In the genomic region with DNA sequence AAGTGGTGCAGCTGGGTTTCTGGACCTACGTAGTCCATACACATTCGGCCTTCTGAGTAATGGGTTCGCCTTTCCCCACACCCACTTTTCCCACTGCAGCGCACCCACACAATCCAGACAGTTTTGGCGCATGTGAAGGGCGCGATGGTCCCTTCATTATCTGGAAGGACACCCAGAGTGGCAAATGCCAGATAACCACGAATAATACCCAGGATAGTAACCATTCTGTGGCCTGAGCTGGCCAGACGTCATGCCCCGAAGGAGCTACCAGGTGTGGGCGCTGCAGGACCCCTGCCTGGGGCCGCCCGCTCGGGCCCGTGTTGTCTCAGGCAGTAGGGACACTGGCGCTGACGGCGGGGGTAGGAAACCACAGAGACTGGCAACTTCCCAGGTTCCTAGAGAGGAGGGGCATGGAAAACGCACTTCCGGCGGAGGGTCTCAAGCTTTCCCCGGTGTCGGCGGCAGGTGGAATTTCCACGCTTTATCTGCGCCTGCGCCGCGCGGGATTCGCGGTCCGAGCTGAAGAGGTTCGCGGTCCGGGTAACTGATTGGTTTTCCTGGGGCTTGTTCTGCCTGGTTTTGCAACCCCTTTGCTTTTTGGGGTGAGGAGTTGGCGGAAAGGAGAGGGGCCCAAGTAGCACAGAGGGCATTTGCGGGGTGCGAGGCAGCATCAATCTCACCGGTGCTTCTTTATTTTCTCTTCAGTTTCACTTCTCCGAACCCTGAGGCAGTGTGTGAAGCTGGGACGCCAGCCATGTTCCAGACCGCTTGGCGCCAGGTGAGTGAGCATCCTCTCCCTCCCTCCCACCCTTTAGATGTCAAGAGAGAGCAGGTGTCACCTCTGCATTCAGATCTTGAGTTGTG, we compare ENCODE assay signal across 1 cellular context.
TF ChIP-seq lines count a peak whose summit lies in the region.

TSS of gene ZNF620 (plus strand) at position 441 of the 864 bp plus-strand sequence. CDS start at position 755, 314 bp downstream.

TF ChIP-seq in HepG2, 621 proteins besides CTCF, POLR2A, EP300 and RAD21 (continued from another document and continues in another):
- TF ChIP-seq HNF4A (CRISPR knock-in tag; IDR thresholded peaks at IDR 0.05) (peak; percentile 39; the same call in 1 of the 2 replicates), YEATS4 (CRISPR knock-in tag; IDR thresholded peaks at IDR 0.05; ENCODE audit: borderline replicate concordance) (peak; percentile 59), PPARG (CRISPR knock-in tag; conservative IDR thresholded peaks at IDR 0.05) (0 out of 2 replicates have a peak, but pooled peaks have one; percentile 11), ZNF674 (CRISPR knock-in tag; IDR thresholded peaks at IDR 0.05; ENCODE audit: low read depth) (no peak), ZNF556 (CRISPR knock-in tag; IDR thresholded peaks at IDR 0.05; ENCODE audit: borderline replicate concordance) (peak; percentile 32; the same call in 1 of the 2 replicates), SMAD3 (CRISPR knock-in tag; IDR thresholded peaks at IDR 0.05) (0 out of 2 replicates have a peak, but pooled peaks have one; percentile 47), ASH2L (IDR thresholded peaks at IDR 0.05; ENCODE audit: insufficient read length, low read depth, low read length) (peak; percentile 74), AKAP8 (CRISPR knock-in tag; IDR thresholded peaks at IDR 0.05) (0 out of 2 replicates have a peak, but pooled peaks have one; percentile 43), ZNF251 (CRISPR knock-in tag; IDR thresholded peaks at IDR 0.05) (no peak), ZNF225 (CRISPR knock-in tag; IDR thresholded peaks at IDR 0.05) (no peak), PREB (CRISPR knock-in tag; IDR thresholded peaks at IDR 0.05) (no peak), NPAS2 (CRISPR knock-in tag; IDR thresholded peaks at IDR 0.05; ENCODE audit: borderline replicate concordance) (no peak), MLLT10 (CRISPR knock-in tag; IDR thresholded peaks at IDR 0.05) (no peak), DNMT3B (CRISPR knock-in tag; conservative IDR thresholded peaks at IDR 0.05) (no peak), RORA (CRISPR knock-in tag; IDR thresholded peaks at IDR 0.05) (no peak), TARDBP (CRISPR knock-in tag; IDR thresholded peaks at IDR 0.05) (peak; percentile 82), ZNF337 (CRISPR knock-in tag; IDR thresholded peaks at IDR 0.05; ENCODE audit: borderline replicate concordance, low read depth) (no peak), PRMT3 (CRISPR knock-in tag; IDR thresholded peaks at IDR 0.05; ENCODE audit: borderline replicate concordance, low read depth) (no peak), CENPBD1 (CRISPR knock-in tag; IDR thresholded peaks at IDR 0.05; ENCODE audit: borderline replicate concordance, low read depth) (0 out of 2 replicates have a peak, but pooled peaks have one; percentile 57), NBN (conservative IDR thresholded peaks at IDR 0.05) (no peak), SPEN (CRISPR knock-in tag; IDR thresholded peaks at IDR 0.05; ENCODE audit: low read depth) (peak; percentile 97), ZNF569 (CRISPR knock-in tag; IDR thresholded peaks at IDR 0.05; ENCODE audit: borderline replicate concordance) (no peak), SIN3B (IDR thresholded peaks at IDR 0.05; ENCODE audit: low read length) (peak; percentile 40; the same call in 1 of the 2 replicates), SOX6 (IDR thresholded peaks at IDR 0.05) (no peak), SOX6 (CRISPR knock-in tag; IDR thresholded peaks at IDR 0.05) (peak; percentile 70; the same call in 1 of the 2 replicates), MXD1 (CRISPR knock-in tag; IDR thresholded peaks at IDR 0.05) (no peak; the same call in 1 of the 2 replicates), PHF5A (CRISPR knock-in tag; IDR thresholded peaks at IDR 0.05; ENCODE audit: low read depth, unreplicated experiment) (no peak), CC2D1A (CRISPR knock-in tag; IDR thresholded peaks at IDR 0.05) (no peak), ZFP90 (CRISPR knock-in tag; IDR thresholded peaks at IDR 0.05; ENCODE audit: borderline replicate concordance) (peak; percentile 37; the same call in 1 of the 2 replicates), FOXO1 (CRISPR knock-in tag; IDR thresholded peaks at IDR 0.05) (no peak; the same call in 1 of the 2 replicates), ZNF772 (CRISPR knock-in tag; IDR thresholded peaks at IDR 0.05) (peak; percentile 65; the same call in 1 of the 2 replicates), ZFP36L1 (CRISPR knock-in tag; IDR thresholded peaks at IDR 0.05) (no peak), ZNF335 (CRISPR knock-in tag; IDR thresholded peaks at IDR 0.05) (0 out of 2 replicates have a peak, but pooled peaks have one; percentile 22), DR1 (CRISPR knock-in tag; IDR thresholded peaks at IDR 0.05) (peak; percentile 83), ZMAT3 (CRISPR knock-in tag; conservative IDR thresholded peaks at IDR 0.05) (no peak), ZMYM4 (CRISPR knock-in tag; IDR thresholded peaks at IDR 0.05) (peak; percentile 85), MED1 (CRISPR knock-in tag; IDR thresholded peaks at IDR 0.05) (peak; percentile 13; the same call in 1 of the 2 replicates), CEBPB (IDR thresholded peaks at IDR 0.05; ENCODE audit: borderline replicate concordance, low read depth, low read length) (no peak), ZNF10 (CRISPR knock-in tag; IDR thresholded peaks at IDR 0.05; ENCODE audit: borderline replicate concordance, low read depth) (no peak), ZNF781 (CRISPR knock-in tag; IDR thresholded peaks at IDR 0.05; ENCODE audit: borderline replicate concordance, not compliant biosample characterization) (peak; percentile 73), TAF15 (IDR thresholded peaks at IDR 0.05; ENCODE audit: low read depth, low read length, poor library complexity, severe bottlenecking) (no peak), GMEB2 (CRISPR knock-in tag; IDR thresholded peaks at IDR 0.05; ENCODE audit: low read depth) (no peak), ZSCAN29 (CRISPR knock-in tag; conservative IDR thresholded peaks at IDR 0.05) (0 out of 2 replicates have a peak, but pooled peaks have one; percentile 72), SP5 (CRISPR knock-in tag; IDR thresholded peaks at IDR 0.05; ENCODE audit: borderline replicate concordance, low read depth) (no peak), PHF20 (CRISPR knock-in tag; IDR thresholded peaks at IDR 0.05) (peak; percentile 91), ZNF3 (CRISPR knock-in tag; IDR thresholded peaks at IDR 0.05) (no peak), ZNF883 (CRISPR knock-in tag; IDR thresholded peaks at IDR 0.05; ENCODE audit: not compliant biosample characterization) (peak; percentile 25), RAD51 (IDR thresholded peaks at IDR 0.05; ENCODE audit: borderline replicate concordance) (no peak), MAF1 (CRISPR knock-in tag; IDR thresholded peaks at IDR 0.05; ENCODE audit: borderline replicate concordance) (no peak), ZNF382 (CRISPR knock-in tag; IDR thresholded peaks at IDR 0.05; ENCODE audit: borderline replicate concordance) (no peak), JUND (CRISPR knock-in tag; IDR thresholded peaks at IDR 0.05) (no peak), ZNF510 (CRISPR knock-in tag; IDR thresholded peaks at IDR 0.05; ENCODE audit: low read depth) (0 out of 2 replicates have a peak, but pooled peaks have one; percentile 73), ELF3 (CRISPR knock-in tag; IDR thresholded peaks at IDR 0.05) (peak; percentile 60; the same call in 1 of the 2 replicates), ZNF879 (CRISPR knock-in tag; IDR thresholded peaks at IDR 0.05) (peak; percentile 51; the same call in 1 of the 2 replicates), REPIN1 (CRISPR knock-in tag; IDR thresholded peaks at IDR 0.05; ENCODE audit: borderline replicate concordance, low read depth) (peak; percentile 77; the same call in 1 of the 2 replicates), ESRRA (CRISPR knock-in tag; IDR thresholded peaks at IDR 0.05; ENCODE audit: low read depth) (0 out of 2 replicates have a peak, but pooled peaks have one; percentile 53), U2AF1 (optimal IDR thresholded peaks at IDR 0.05; ENCODE audit: low read depth, low read length) (peak; percentile 73)
- TF ChIP-seq, protein P1, sequence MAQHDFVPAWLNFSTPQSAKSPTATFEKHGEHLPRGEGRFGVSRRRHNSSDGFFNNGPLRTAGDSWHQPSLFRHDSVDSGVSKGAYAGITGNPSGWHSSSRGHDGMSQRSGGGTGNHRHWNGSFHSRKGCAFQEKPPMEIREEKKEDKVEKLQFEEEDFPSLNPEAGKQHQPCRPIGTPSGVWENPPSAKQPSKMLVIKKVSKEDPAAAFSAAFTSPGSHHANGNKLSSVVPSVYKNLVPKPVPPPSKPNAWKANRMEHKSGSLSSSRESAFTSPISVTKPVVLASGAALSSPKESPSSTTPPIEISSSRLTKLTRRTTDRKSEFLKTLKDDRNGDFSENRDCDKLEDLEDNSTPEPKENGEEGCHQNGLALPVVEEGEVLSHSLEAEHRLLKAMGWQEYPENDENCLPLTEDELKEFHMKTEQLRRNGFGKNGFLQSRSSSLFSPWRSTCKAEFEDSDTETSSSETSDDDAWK (CRISPR knock-in tag; IDR thresholded peaks at IDR 0.05) = no peak
- TF ChIP-seq, protein P2, sequence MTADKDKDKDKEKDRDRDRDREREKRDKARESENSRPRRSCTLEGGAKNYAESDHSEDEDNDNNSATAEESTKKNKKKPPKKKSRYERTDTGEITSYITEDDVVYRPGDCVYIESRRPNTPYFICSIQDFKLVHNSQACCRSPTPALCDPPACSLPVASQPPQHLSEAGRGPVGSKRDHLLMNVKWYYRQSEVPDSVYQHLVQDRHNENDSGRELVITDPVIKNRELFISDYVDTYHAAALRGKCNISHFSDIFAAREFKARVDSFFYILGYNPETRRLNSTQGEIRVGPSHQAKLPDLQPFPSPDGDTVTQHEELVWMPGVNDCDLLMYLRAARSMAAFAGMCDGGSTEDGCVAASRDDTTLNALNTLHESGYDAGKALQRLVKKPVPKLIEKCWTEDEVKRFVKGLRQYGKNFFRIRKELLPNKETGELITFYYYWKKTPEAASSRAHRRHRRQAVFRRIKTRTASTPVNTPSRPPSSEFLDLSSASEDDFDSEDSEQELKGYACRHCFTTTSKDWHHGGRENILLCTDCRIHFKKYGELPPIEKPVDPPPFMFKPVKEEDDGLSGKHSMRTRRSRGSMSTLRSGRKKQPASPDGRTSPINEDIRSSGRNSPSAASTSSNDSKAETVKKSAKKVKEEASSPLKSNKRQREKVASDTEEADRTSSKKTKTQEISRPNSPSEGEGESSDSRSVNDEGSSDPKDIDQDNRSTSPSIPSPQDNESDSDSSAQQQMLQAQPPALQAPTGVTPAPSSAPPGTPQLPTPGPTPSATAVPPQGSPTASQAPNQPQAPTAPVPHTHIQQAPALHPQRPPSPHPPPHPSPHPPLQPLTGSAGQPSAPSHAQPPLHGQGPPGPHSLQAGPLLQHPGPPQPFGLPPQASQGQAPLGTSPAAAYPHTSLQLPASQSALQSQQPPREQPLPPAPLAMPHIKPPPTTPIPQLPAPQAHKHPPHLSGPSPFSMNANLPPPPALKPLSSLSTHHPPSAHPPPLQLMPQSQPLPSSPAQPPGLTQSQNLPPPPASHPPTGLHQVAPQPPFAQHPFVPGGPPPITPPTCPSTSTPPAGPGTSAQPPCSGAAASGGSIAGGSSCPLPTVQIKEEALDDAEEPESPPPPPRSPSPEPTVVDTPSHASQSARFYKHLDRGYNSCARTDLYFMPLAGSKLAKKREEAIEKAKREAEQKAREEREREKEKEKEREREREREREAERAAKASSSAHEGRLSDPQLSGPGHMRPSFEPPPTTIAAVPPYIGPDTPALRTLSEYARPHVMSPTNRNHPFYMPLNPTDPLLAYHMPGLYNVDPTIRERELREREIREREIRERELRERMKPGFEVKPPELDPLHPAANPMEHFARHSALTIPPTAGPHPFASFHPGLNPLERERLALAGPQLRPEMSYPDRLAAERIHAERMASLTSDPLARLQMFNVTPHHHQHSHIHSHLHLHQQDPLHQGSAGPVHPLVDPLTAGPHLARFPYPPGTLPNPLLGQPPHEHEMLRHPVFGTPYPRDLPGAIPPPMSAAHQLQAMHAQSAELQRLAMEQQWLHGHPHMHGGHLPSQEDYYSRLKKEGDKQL (CRISPR knock-in tag; IDR thresholded peaks at IDR 0.05; ENCODE audit: low read depth) = no peak
